Comparison of ENCODE assay signal across 11 cellular contexts in the genomic region with DNA sequence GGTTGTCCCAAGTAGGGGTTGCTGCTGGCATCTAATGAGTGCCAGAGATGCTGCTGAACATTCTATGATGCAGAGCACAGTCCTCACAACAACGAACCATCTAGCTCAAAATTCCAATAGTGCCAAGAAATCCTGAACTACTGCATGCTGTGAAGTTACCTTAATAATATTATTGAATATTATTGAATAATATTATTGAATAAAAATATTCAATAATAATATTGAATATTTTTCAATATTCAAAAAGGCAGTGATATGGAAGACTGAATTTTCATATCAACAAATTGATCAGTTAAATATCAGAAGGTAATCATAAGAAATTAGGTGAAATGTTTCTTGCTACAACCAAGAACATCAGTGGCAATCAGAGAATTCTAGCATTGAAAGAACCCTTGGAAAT. TPM values are rescaled to one million over a fixed set of nuclear protein-coding genes. Genes with fewer than 3 reads are reported as not detected.
"Had no signal": no experiment of that assay in that cellular context is flagged by ENCODE, and none has a peak within 500 bp of the region (broad histone marks: within the 10 kb centered on the region; RNA-seq: fewer than 3 reads in every experiment).

No MANE protein-coding gene starts in this region.

- H3K27ac ChIP-seq: GM23248 had no signal

- H3K9me3 Mint-ChIP-seq: GM23338, H9, HFFc6 had no signal

- H3K4me3 Mint-ChIP-seq: GM23338, H9, HFFc6 had no signal

- H3K27ac Mint-ChIP-seq: GM23338, H9, HFFc6 had no signal

- H3K9ac ChIP-seq: GM23248 had no signal

- ATAC-seq: GM23338, HCT116 had no signal

- H3K4me3 ChIP-seq: GM23248, GM23338, HAP-1 had no signal

- H3K4me1 ChIP-seq: HAP-1 had no signal

- H3K36me3 ChIP-seq: HAP-1 had no signal

- DNase-seq: GM23248, GOT3, H7, H9, HCEC 1CT, HFFc6 had no signal

- H3K9me3 ChIP-seq: HAP-1 had no signal

RNA-seq across cellular contexts. Expression of a gene that starts 2.8 kb away (rescaled TPM):
- total RNA-seq: GM23248, H1, H4, H7, H9, HFFc6 had no signal
- polyA plus RNA-seq: GM23248, GM23338, H1 had no signal
